12 cellular contexts compared by ENCODE assay signal in genomic region chr12:103880299-103881142, GRCh38. TPM values are rescaled to one million over a fixed set of nuclear protein-coding genes. Genes with fewer than 3 reads are reported as not detected.
A peak's percentile ranks its signal among the peaks of the same experiment; 100 is the strongest.
DNase-seq lines count a peak whose midpoint lies in the region; ATAC-seq, FAIRE-seq and TF ChIP-seq lines count a peak whose summit lies in the region.
"Had no signal": no experiment of that assay in that cellular context is flagged by ENCODE, and none has a peak within 500 bp of the region (broad histone marks: within the 10 kb centered on the region; RNA-seq: fewer than 3 reads in every experiment).

No MANE protein-coding gene starts in this region.

- H3K4me2 ChIP-seq in KMS-11 (peak overlapping the region; percentile 77), astrocyte (ENCODE audit: low read length) (peak overlapping the region; percentile 39)

- no peaks in the 10 kb centered on the region for H3K9me3 Mint-ChIP-seq in activated naive CD4-positive, alpha-beta T cell treated with anti-CD3 and anti-CD28 coated beads for 36 hours
- H3K9me3 Mint-ChIP-seq in activated naive CD4-positive, alpha-beta T cell treated with anti-CD3 and anti-CD28 coated beads, Interleukin-2, amount 10 ng/mL, durations not matched to agents 7 days and 5 days: no peaks in the 10 kb centered on the region
- H3K9me3 Mint-ChIP-seq in astrocyte (ENCODE audit: unreplicated experiment): no peaks in the 10 kb centered on the region
- no peaks in the 10 kb centered on the region for H3K9me3 Mint-ChIP-seq in stimulated activated naive CD8-positive, alpha-beta T cell treated with anti-CD3 and anti-CD28 coated beads, Interleukin-15, amount 100 ng/mL, for 72 hours

- peaks cover 78% of the 10 kb centered on the region for H3K4me1 ChIP-seq in KMS-11 (ENCODE audit: low read depth, poor library complexity, severe bottlenecking)
- peaks cover 8% of the 10 kb centered on the region for H3K4me1 ChIP-seq in astrocyte (ENCODE audit: insufficient read depth, low read length)
- H3K4me1 ChIP-seq: ascending aorta had no signal

- intact Hi-C loops in activated naive CD4-positive, alpha-beta T cell treated with anti-CD3 and anti-CD28 coated beads for 36 hours (cut with micrococcal nuclease): loop anchor here (1.0 to 5.0 kb wide), 4 partner anchors 50 to 407 kb away; partner anchors contain the start of genes HSP90B1 and TXNRD1

- H3K27ac Mint-ChIP-seq in activated naive CD4-positive, alpha-beta T cell treated with anti-CD3 and anti-CD28 coated beads for 36 hours: no peak overlapping the region
- H3K27ac Mint-ChIP-seq in activated naive CD4-positive, alpha-beta T cell treated with anti-CD3 and anti-CD28 coated beads, Interleukin-2, amount 10 ng/mL, durations not matched to agents 7 days and 5 days: no peak overlapping the region
- peak overlapping the region; percentile 34 for H3K27ac Mint-ChIP-seq in astrocyte (ENCODE audit: unreplicated experiment)
- peak overlapping the region; percentile 49 to 75 for H3K27ac Mint-ChIP-seq in stimulated activated naive CD8-positive, alpha-beta T cell treated with anti-CD3 and anti-CD28 coated beads, Interleukin-15, amount 100 ng/mL, for 72 hours
- H3K27ac Mint-ChIP-seq: B cell had no signal

- no peak overlapping the region for H3K4me3 Mint-ChIP-seq in activated naive CD4-positive, alpha-beta T cell treated with anti-CD3 and anti-CD28 coated beads for 36 hours
- no peak overlapping the region for H3K4me3 Mint-ChIP-seq in activated naive CD4-positive, alpha-beta T cell treated with anti-CD3 and anti-CD28 coated beads, Interleukin-2, amount 10 ng/mL, durations not matched to agents 7 days and 5 days
- no peak overlapping the region for H3K4me3 Mint-ChIP-seq in astrocyte (ENCODE audit: unreplicated experiment)
- peak overlapping the region; percentile 42 to 57 for H3K4me3 Mint-ChIP-seq in stimulated activated naive CD8-positive, alpha-beta T cell treated with anti-CD3 and anti-CD28 coated beads, Interleukin-15, amount 100 ng/mL, for 72 hours
- H3K4me3 Mint-ChIP-seq: B cell had no signal

- DNase-seq in activated naive CD4-positive, alpha-beta T cell treated with anti-CD3 and anti-CD28 coated beads for 36 hours: peak; percentile 62
- DNase-seq in activated naive CD4-positive, alpha-beta T cell treated with anti-CD3 and anti-CD28 coated beads, Interleukin-2, amount 10 ng/mL, durations not matched to agents 7 days and 5 days: no peak
- no peak for DNase-seq in astrocyte (ENCODE audit: low read depth)
- DNase-seq in stimulated activated naive CD8-positive, alpha-beta T cell treated with anti-CD3 and anti-CD28 coated beads, Interleukin-15, amount 100 ng/mL, for 72 hours: peak in 1 of 2 donors; percentile 42
- DNase-seq in H54 (ENCODE audit: insufficient read length, low spot score): no peak
- no peak for DNase-seq in NCI-H1694 treated with DMSO at 0.1 percent for 48 hours (lab: John Stamatoyannopoulos, UW)
- DNase-seq: heart left ventricle had no signal

- H3K27ac ChIP-seq in KMS-11 (peak overlapping the region; percentile 61), astrocyte (ENCODE audit: low read depth, low read length) (no peak overlapping the region)
- H3K27ac ChIP-seq: ascending aorta, heart left ventricle, thoracic aorta had no signal

- no peaks in the 10 kb centered on the region for H3K36me3 Mint-ChIP-seq in activated naive CD4-positive, alpha-beta T cell treated with anti-CD3 and anti-CD28 coated beads for 36 hours (ENCODE audit: low read depth)
- H3K36me3 Mint-ChIP-seq in activated naive CD4-positive, alpha-beta T cell treated with anti-CD3 and anti-CD28 coated beads, Interleukin-2, amount 10 ng/mL, durations not matched to agents 7 days and 5 days: no peaks in the 10 kb centered on the region
- H3K36me3 Mint-ChIP-seq in astrocyte (ENCODE audit: low read depth, unreplicated experiment): no peaks in the 10 kb centered on the region

- TF ChIP-seq POLR2A in H54 (IDR thresholded peaks at IDR 0.05; ENCODE audit: low read depth, low read length): no peak

- no peaks in the 10 kb centered on the region for H3K27me3 Mint-ChIP-seq in activated naive CD4-positive, alpha-beta T cell treated with anti-CD3 and anti-CD28 coated beads for 36 hours (ENCODE audit: low read depth)
- no peaks in the 10 kb centered on the region for H3K27me3 Mint-ChIP-seq in activated naive CD4-positive, alpha-beta T cell treated with anti-CD3 and anti-CD28 coated beads, Interleukin-2, amount 10 ng/mL, durations not matched to agents 7 days and 5 days
- peaks cover 2% of the 10 kb centered on the region for H3K27me3 Mint-ChIP-seq in astrocyte (ENCODE audit: low read depth, unreplicated experiment)
- no peaks in the 10 kb centered on the region for H3K27me3 Mint-ChIP-seq in stimulated activated naive CD8-positive, alpha-beta T cell treated with anti-CD3 and anti-CD28 coated beads, Interleukin-15, amount 100 ng/mL, for 72 hours
- H3K27me3 Mint-ChIP-seq: B cell had no signal

- no peak for FAIRE-seq in astrocyte (lab: Jason Lieb, UNC)
- no peak for FAIRE-seq in H54 (lab: Jason Lieb, UNC)

- peak overlapping the region; percentile 64 for H2AFZ ChIP-seq in KMS-11 (ENCODE audit: low read depth)
- peak overlapping the region; percentile 37 for H2AFZ ChIP-seq in astrocyte (ENCODE audit: low read depth, low read length)

- no peak for TF ChIP-seq CTCF in KMS-11 (conservative IDR thresholded peaks at IDR 0.05; ENCODE audit: low read depth, low read length)
- no peak for TF ChIP-seq CTCF in astrocyte (IDR thresholded peaks at IDR 0.05; ENCODE audit: insufficient read depth, low read depth, low read length)

- H4K20me1 ChIP-seq in KMS-11 (ENCODE audit: insufficient read depth) (no peaks in the 10 kb centered on the region), astrocyte (ENCODE audit: insufficient read depth, low read length) (no peaks in the 10 kb centered on the region)

- CTCF ChIA-PET in activated naive CD4-positive, alpha-beta T cell treated with anti-CD3 and anti-CD28 coated beads for 36 hours (lab: Charles Lee): interaction anchor here (0.6 to 4.9 kb wide), 8 partner anchors 15 to 303 kb away, joined by 3 to 33 read pairs (median 3); no protein-coding TSS in a partner anchor
- CTCF ChIA-PET in activated naive CD4-positive, alpha-beta T cell treated with anti-CD3 and anti-CD28 coated beads, Interleukin-2, amount 10 ng/mL, durations not matched to agents 7 days and 5 days (lab: Charles Lee): interaction anchor here (0.7 to 2.0 kb wide), 4 partner anchors 9 to 229 kb away, joined by 3 to 15 read pairs (median 6); no protein-coding TSS in a partner anchor

- H3K9me3 ChIP-seq in astrocyte (ENCODE audit: insufficient read depth, low read depth, low read length): no peaks in the 10 kb centered on the region
- H3K9me3 ChIP-seq: ascending aorta, heart left ventricle, thoracic aorta had no signal

- H3K36me3 ChIP-seq in KMS-11 (ENCODE audit: insufficient read depth) (no peaks in the 10 kb centered on the region), astrocyte (ENCODE audit: insufficient read depth, low read length) (no peaks in the 10 kb centered on the region)
- H3K36me3 ChIP-seq: ascending aorta, heart left ventricle, thoracic aorta had no signal

- H3K4me1 Mint-ChIP-seq in activated naive CD4-positive, alpha-beta T cell treated with anti-CD3 and anti-CD28 coated beads for 36 hours (ENCODE audit: low read depth): peaks cover 27% of the 10 kb centered on the region
- H3K4me1 Mint-ChIP-seq in activated naive CD4-positive, alpha-beta T cell treated with anti-CD3 and anti-CD28 coated beads, Interleukin-2, amount 10 ng/mL, durations not matched to agents 7 days and 5 days: peaks cover 31% of the 10 kb centered on the region
- H3K4me1 Mint-ChIP-seq in astrocyte (ENCODE audit: low read depth, unreplicated experiment): peaks cover 14% of the 10 kb centered on the region
- H3K4me1 Mint-ChIP-seq in stimulated activated naive CD8-positive, alpha-beta T cell treated with anti-CD3 and anti-CD28 coated beads, Interleukin-15, amount 100 ng/mL, for 72 hours: peaks cover 64% of the 10 kb centered on the region

- ATAC-seq in stimulated activated naive CD8-positive, alpha-beta T cell treated with anti-CD3 and anti-CD28 coated beads, Interleukin-15, amount 100 ng/mL, for 72 hours: peak; percentile 83
- ATAC-seq in GM19324 (IDR thresholded peaks at IDR 0.05; ENCODE audit: low FRiP score, unreplicated experiment): no peak
- ATAC-seq: heart left ventricle had no signal

- no peak overlapping the region for H3K4me3 ChIP-seq in KMS-11 (IDR thresholded peaks at IDR 0.05; ENCODE audit: insufficient read depth, low read depth, low read length)
- H3K4me3 ChIP-seq in astrocyte (ENCODE audit: insufficient read depth, low read depth, low read length): no peak overlapping the region
- H3K4me3 ChIP-seq: ascending aorta, heart left ventricle, thoracic aorta had no signal

- H3K9ac ChIP-seq in KMS-11: peak overlapping the region; percentile 35
- no peak overlapping the region for H3K9ac ChIP-seq in astrocyte (ENCODE audit: low read length)

- H3K27me3 ChIP-seq in KMS-11 (ENCODE audit: insufficient read depth, low read depth) (no peaks in the 10 kb centered on the region), astrocyte (ENCODE audit: insufficient read depth, low read length) (no peaks in the 10 kb centered on the region)
- H3K27me3 ChIP-seq: ascending aorta, heart left ventricle had no signal

- no peaks in the 10 kb centered on the region for H3K79me2 ChIP-seq in KMS-11 (ENCODE audit: insufficient read depth, low read depth)
- no peaks in the 10 kb centered on the region for H3K79me2 ChIP-seq in astrocyte (ENCODE audit: insufficient read depth, low read length)

RNA-seq across cellular contexts. Expression of gene NT5DC3, which starts 39.5 kb away (rescaled TPM):
- total RNA-seq in activated naive CD4-positive, alpha-beta T cell treated with anti-CD3 and anti-CD28 coated beads for 36 hours: 1 to 10 TPM; 6.0 to 6.4 TPM
- 12.0 and 13.6 TPM in 2 replicates for total RNA-seq in astrocyte

RNA-seq across cellular contexts. Expression of gene HSP90B1, which starts 49.7 kb away (rescaled TPM):
- total RNA-seq in activated naive CD4-positive, alpha-beta T cell treated with anti-CD3 and anti-CD28 coated beads for 36 hours: 100 to 1,000 TPM; 392 to 418 TPM
- total RNA-seq in astrocyte: 1,238 and 1,270 TPM in 2 replicates

Comparison
In these comparisons a context has a peak if more than half of its experiments do, and no peak if none do; other contexts are left out.
1. H3K27ac Mint-ChIP-seq: peak in astrocyte (single experiment) and stimulated activated naive CD8-positive, alpha-beta T cell treated with anti-CD3 and anti-CD28 coated beads, Interleukin-15, amount 100 ng/mL, for 72 hours (2 of 2); none in activated naive CD4-positive, alpha-beta T cell treated with anti-CD3 and anti-CD28 coated beads for 36 hours (single experiment) and activated naive CD4-positive, alpha-beta T cell treated with anti-CD3 and anti-CD28 coated beads, Interleukin-2, amount 10 ng/mL, durations not matched to agents 7 days and 5 days (single experiment).
2. H3K4me3 Mint-ChIP-seq: peak in stimulated activated naive CD8-positive, alpha-beta T cell treated with anti-CD3 and anti-CD28 coated beads, Interleukin-15, amount 100 ng/mL, for 72 hours (2 of 2); none in activated naive CD4-positive, alpha-beta T cell treated with anti-CD3 and anti-CD28 coated beads for 36 hours (single experiment), activated naive CD4-positive, alpha-beta T cell treated with anti-CD3 and anti-CD28 coated beads, Interleukin-2, amount 10 ng/mL, durations not matched to agents 7 days and 5 days (single experiment) and astrocyte (single experiment).